In the genomic region with DNA sequence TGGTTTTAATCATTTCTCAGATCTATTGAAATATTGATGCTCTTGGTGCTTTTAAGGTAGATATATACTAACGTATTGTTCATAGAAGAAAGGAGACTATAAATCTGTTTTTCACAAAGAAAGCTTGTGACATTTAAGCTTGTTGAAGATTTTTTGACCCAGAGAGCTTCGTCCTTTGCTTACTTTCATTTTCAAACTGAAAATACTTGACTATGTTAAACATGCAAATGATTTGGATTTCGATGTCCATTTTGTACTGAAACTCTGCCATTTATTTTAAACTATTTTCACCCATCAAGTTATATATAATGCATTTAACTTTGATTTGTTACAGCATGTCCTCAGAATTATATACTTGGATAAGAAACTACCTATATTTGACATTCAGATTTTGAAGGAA, we compare ENCODE assay signal across 12 cellular contexts.
A peak's percentile ranks its signal among the peaks of the same experiment; 100 is the strongest.
DNase-seq lines count a peak whose midpoint lies in the region; ATAC-seq and TF ChIP-seq lines count a peak whose summit lies in the region.
"Had no signal": no experiment of that assay in that cellular context is flagged by ENCODE, and none has a peak within 500 bp of the region (broad histone marks: within the 10 kb centered on the region; RNA-seq: fewer than 3 reads in every experiment).

No MANE protein-coding gene starts in this region.

- peak overlapping the region; percentile 96 for H3K27ac Mint-ChIP-seq in T-helper 17 cell
- H3K27ac Mint-ChIP-seq in naive thymus-derived CD4-positive, alpha-beta T cell: peak overlapping the region in 1 of 9 donors; percentile 64

- CTCF ChIA-PET in SK-N-SH (lab: Yijun Ruan, JAX): no interaction called here
- CTCF ChIA-PET in naive thymus-derived CD4-positive, alpha-beta T cell (lab: Charles Lee): no interaction called here

- POLR2A ChIA-PET in SK-N-SH (lab: Yijun Ruan, JAX): no interaction called here
- POLR2A ChIA-PET in naive thymus-derived CD4-positive, alpha-beta T cell (lab: Charles Lee): no interaction called here

- ATAC-seq in SK-N-SH treated with all-trans-retinoic acid at 6 μM for 48 hours (no peak; the same call in 2 of the 3 replicates), GM21786 (IDR thresholded peaks at IDR 0.05; ENCODE audit: unreplicated experiment) (peak; percentile 53), T-helper 17 cell (peak; percentile 4)
- ATAC-seq in naive thymus-derived CD4-positive, alpha-beta T cell: no peak
- ATAC-seq in activated CD4-positive, CD25-positive, alpha-beta regulatory T cell treated with anti-CD3 and anti-CD28 coated beads, Interleukin-2, amount 50 U/mL, for 24 hours: no peak

- peaks cover 5% of the 10 kb centered on the region for H3K27me3 Mint-ChIP-seq in T-helper 17 cell
- H3K27me3 Mint-ChIP-seq in naive thymus-derived CD4-positive, alpha-beta T cell: peaks cover 0 to 22% (median 10%) of the 10 kb centered on the region in 5 donors

- peak overlapping the region; percentile 72; the same call in 1 of the 2 replicates for H2AFZ ChIP-seq in SK-N-SH (ENCODE audit: low read depth)

- no peak overlapping the region for H3K27ac ChIP-seq in SK-N-SH (ENCODE audit: low read depth in 2 of 2, low read length in 1 of 2)
- H3K27ac ChIP-seq in naive thymus-derived CD4-positive, alpha-beta T cell (ENCODE audit: low read depth, low read length): no peak overlapping the region
- H3K27ac ChIP-seq: ovary, transverse colon, WERI-Rb-1 had no signal

- H3K4me3 ChIP-seq in SK-N-SH (ENCODE audit: low read depth in 2 of 2, low read length in 1 of 2): peak overlapping the region; percentile 39 to 53; a peak in 2 of 4 replicates
- H3K4me3 ChIP-seq in naive thymus-derived CD4-positive, alpha-beta T cell (ENCODE audit: low read length): no peak overlapping the region
- peak overlapping the region in 1 of 2 donors; percentile 23 for H3K4me3 ChIP-seq in foreskin fibroblast (ENCODE audit: low read depth in 1 of 2, low read length in 2 of 2)
- H3K4me3 ChIP-seq: ovary, transverse colon had no signal

- intact Hi-C loops in naive thymus-derived CD4-positive, alpha-beta T cell (cut with micrococcal nuclease): no loop called here

- DNase-seq in SK-N-SH: no peak
- DNase-seq in T-helper 17 cell: no peak
- DNase-seq in naive thymus-derived CD4-positive, alpha-beta T cell: no peak
- no peak for DNase-seq in RPMI8226
- DNase-seq in foreskin fibroblast: no peak
- DNase-seq: NCI-H1092 treated with DMSO at 0.1 percent for 48 hours, ovary, transverse colon, WERI-Rb-1 had no signal

- H3K4me2 ChIP-seq in SK-N-SH: peak overlapping the region; percentile 59

- H3K9me2 ChIP-seq in SK-N-SH: no peaks in the 10 kb centered on the region

- no peaks in the 10 kb centered on the region for H3K36me3 ChIP-seq in SK-N-SH (replicated peaks in 1 of 2; ENCODE audit: control insufficient read depth in 1 of 2, insufficient read depth in 2 of 2, low read length in 1 of 2)
- no peaks in the 10 kb centered on the region for H3K36me3 ChIP-seq in naive thymus-derived CD4-positive, alpha-beta T cell (ENCODE audit: control insufficient read depth in 2 of 3, insufficient read depth in 3 of 3, low read length in 3 of 3)
- H3K36me3 ChIP-seq: ovary, transverse colon, WERI-Rb-1 had no signal

- peak overlapping the region; percentile 80 for H3K4me3 Mint-ChIP-seq in T-helper 17 cell
- peak overlapping the region in 8 of 10 donors; percentile 16 to 68 (median 42) for H3K4me3 Mint-ChIP-seq in naive thymus-derived CD4-positive, alpha-beta T cell

- H3K36me3 Mint-ChIP-seq in T-helper 17 cell (ENCODE audit: low read depth): no peaks in the 10 kb centered on the region
- H3K36me3 Mint-ChIP-seq in naive thymus-derived CD4-positive, alpha-beta T cell: no peaks in the 10 kb centered on the region

- H3K9me3 ChIP-seq in SK-N-SH: no peaks in the 10 kb centered on the region
- no peaks in the 10 kb centered on the region for H3K9me3 ChIP-seq in T-helper 17 cell (ENCODE audit: control insufficient read depth, low read length, poor library complexity, severe bottlenecking)
- H3K9me3 ChIP-seq in naive thymus-derived CD4-positive, alpha-beta T cell (ENCODE audit: control insufficient read depth in 2 of 3, low read length in 3 of 3): no peaks in the 10 kb centered on the region
- H3K9me3 ChIP-seq: ovary, transverse colon had no signal

- WGBS in SK-N-SH (ENCODE audit: low lambda C conversion rate): under 1% methylated on average over 3 of the region's 3 CpGs

- no peaks in the 10 kb centered on the region for H3K79me2 ChIP-seq in SK-N-SH (ENCODE audit: insufficient read depth)

- H3K4me1 Mint-ChIP-seq in T-helper 17 cell: peaks cover 12% of the 10 kb centered on the region
- H3K4me1 Mint-ChIP-seq in naive thymus-derived CD4-positive, alpha-beta T cell: peaks cover 0 to 5% (median 4%) of the 10 kb centered on the region in 7 donors

- no peaks in the 10 kb centered on the region for H3K9me3 Mint-ChIP-seq in naive thymus-derived CD4-positive, alpha-beta T cell

- TF ChIP-seq CTCF in SK-N-SH (IDR thresholded peaks at IDR 0.05): no peak
- no peak for TF ChIP-seq CTCF in foreskin fibroblast (IDR thresholded peaks at IDR 0.05; ENCODE audit: low read depth, low read length)

- peaks cover 0 to 7% of the 10 kb centered on the region in 2 experiments; a peak in 1 of 4 replicates for H3K4me1 ChIP-seq in SK-N-SH (ENCODE audit: control insufficient read depth in 1 of 2, insufficient read depth in 2 of 2, low read depth in 1 of 2, low read length in 1 of 2)
- peaks cover 0 to 3% of the 10 kb centered on the region in 2 donors for H3K4me1 ChIP-seq in naive thymus-derived CD4-positive, alpha-beta T cell (ENCODE audit: control insufficient read depth in 2 of 2, insufficient read depth in 2 of 2, low read length in 2 of 2)

- TF ChIP-seq RAD21 in SK-N-SH (IDR thresholded peaks at IDR 0.05; ENCODE audit: low read length): no peak

- H3K9ac ChIP-seq in SK-N-SH: no peak overlapping the region

- no peaks in the 10 kb centered on the region for H4K20me1 ChIP-seq in SK-N-SH (ENCODE audit: insufficient read depth)

- H3K27me3 ChIP-seq in SK-N-SH (ENCODE audit: insufficient read depth): no peaks in the 10 kb centered on the region
- no peaks in the 10 kb centered on the region for H3K27me3 ChIP-seq in naive thymus-derived CD4-positive, alpha-beta T cell (ENCODE audit: control insufficient read depth in 2 of 2, insufficient read depth in 2 of 2, low read length in 2 of 2)
- H3K27me3 ChIP-seq: ovary, transverse colon had no signal

- no peak for TF ChIP-seq EP300 in SK-N-SH (IDR thresholded peaks at IDR 0.05; ENCODE audit: borderline replicate concordance in 1 of 2, low read depth in 1 of 2, low read length in 1 of 2)

- no peaks in the 10 kb centered on the region for H3F3A ChIP-seq in SK-N-SH (replicated peaks; ENCODE audit: insufficient read depth)

TF ChIP-seq in SK-N-SH, 30 proteins besides CTCF, POLR2A, EP300 and RAD21:
- no peak for TF ChIP-seq FOSL2 (IDR thresholded peaks at IDR 0.05; ENCODE audit: borderline replicate concordance, low read depth)
- no peak for TF ChIP-seq MEF2A (IDR thresholded peaks at IDR 0.05; ENCODE audit: borderline replicate concordance, low read depth)
- TF ChIP-seq, protein P1, sequence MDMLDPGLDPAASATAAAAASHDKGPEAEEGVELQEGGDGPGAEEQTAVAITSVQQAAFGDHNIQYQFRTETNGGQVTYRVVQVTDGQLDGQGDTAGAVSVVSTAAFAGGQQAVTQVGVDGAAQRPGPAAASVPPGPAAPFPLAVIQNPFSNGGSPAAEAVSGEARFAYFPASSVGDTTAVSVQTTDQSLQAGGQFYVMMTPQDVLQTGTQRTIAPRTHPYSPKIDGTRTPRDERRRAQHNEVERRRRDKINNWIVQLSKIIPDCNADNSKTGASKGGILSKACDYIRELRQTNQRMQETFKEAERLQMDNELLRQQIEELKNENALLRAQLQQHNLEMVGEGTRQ (IDR thresholded peaks at IDR 0.05; ENCODE audit: borderline replicate concordance, low read depth, low read length): no peak
- TF ChIP-seq POLR2AphosphoS5 (IDR thresholded peaks at IDR 0.05; ENCODE audit: low read depth, low read length): no peak
- TF ChIP-seq SMC3 (IDR thresholded peaks at IDR 0.05; ENCODE audit: low read depth, low read length): no peak
- TF ChIP-seq CHD2 (IDR thresholded peaks at IDR 0.05; ENCODE audit: low read length, partially characterized antibody): no peak
- TF ChIP-seq TCF12 (IDR thresholded peaks at IDR 0.05): no peak
TF ChIP-seq in SK-N-SH: peak in this region for 0.

TF ChIP-seq in SK-N-SH treated with all-trans-retinoic acid at 6 μM for 48 hours, 23 proteins besides CTCF, POLR2A, EP300 and RAD21:
- no peak for TF ChIP-seq CSDC2 (CRISPR knock-in tag; IDR thresholded peaks at IDR 0.05)
- TF ChIP-seq ZNF8 (CRISPR knock-in tag; IDR thresholded peaks at IDR 0.05): no peak
- TF ChIP-seq ISL1 (CRISPR knock-in tag; IDR thresholded peaks at IDR 0.05): no peak

Comparison
In these comparisons a context has a peak if more than half of its experiments do, and no peak if none do; other contexts are left out.
1. ATAC-seq: peak in GM21786 (single experiment) and T-helper 17 cell (single experiment); none in SK-N-SH treated with all-trans-retinoic acid at 6 μM for 48 hours (single experiment), naive thymus-derived CD4-positive, alpha-beta T cell (single experiment) and activated CD4-positive, CD25-positive, alpha-beta regulatory T cell treated with anti-CD3 and anti-CD28 coated beads, Interleukin-2, amount 50 U/mL, for 24 hours (0 of 2).